In the genomic region with DNA sequence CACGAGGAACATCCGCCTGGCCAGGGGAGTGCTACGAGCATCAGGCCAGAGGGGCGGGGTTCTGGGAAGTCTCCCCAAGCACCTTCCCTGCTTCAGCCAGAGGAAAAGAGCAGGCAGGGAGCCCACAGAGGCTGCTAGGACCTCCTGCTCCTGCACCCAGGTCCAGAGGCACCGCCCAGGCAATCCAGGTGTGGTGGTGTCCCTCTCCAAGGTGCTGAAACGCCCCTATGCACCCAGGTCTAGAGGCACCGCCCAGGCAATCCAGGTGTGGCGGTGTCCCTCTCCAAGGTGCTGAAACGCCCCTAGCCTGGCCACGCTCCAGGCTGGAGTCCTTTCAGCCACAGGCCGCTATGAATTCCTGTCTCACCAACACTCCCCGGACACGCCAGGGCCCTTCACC, we compare ENCODE assay signal across 8 cellular contexts. TPM values are rescaled to one million over a fixed set of nuclear protein-coding genes. Genes with fewer than 3 reads are reported as not detected.
DNase-seq lines count a peak whose midpoint lies in the region; ATAC-seq and TF ChIP-seq lines count a peak whose summit lies in the region.

No MANE protein-coding gene starts in this region.

- DNase-seq in Caco-2 (peak; percentile 94 to 96), NCI-H510A (lab: John Stamatoyannopoulos, UW) (peak; percentile 49), lower lobe of right lung (peak; percentile 74), tibial nerve (ENCODE audit: low spot score in 2 of 2) (no peak), retina (no peak), D341Med (ENCODE audit: low spot score) (no peak)
- peak; percentile 79 for DNase-seq in activated effector memory CD4-positive, alpha-beta T cell treated with anti-CD3 and anti-CD28 coated beads, Interleukin-2, amount 50 U/mL, for 16 hours

- H3K4me1 Mint-ChIP-seq in Caco-2 (ENCODE audit: low read depth, unreplicated experiment): peaks cover 5% of the 10 kb centered on the region

- H3K9me3 Mint-ChIP-seq in Caco-2 (ENCODE audit: unreplicated experiment): no peaks in the 10 kb centered on the region

- no peaks in the 10 kb centered on the region for H3K36me3 Mint-ChIP-seq in Caco-2 (ENCODE audit: insufficient read depth, unreplicated experiment)

- TF ChIP-seq CTCF in Caco-2 (IDR thresholded peaks at IDR 0.05; ENCODE audit: insufficient read depth in 1 of 2, low read depth in 1 of 2, low read length in 1 of 2, severe bottlenecking in 1 of 2, unreplicated experiment in 1 of 2) (no peak), lower lobe of right lung (IDR thresholded peaks at IDR 0.05) (no peak), tibial nerve (IDR thresholded peaks at IDR 0.05) (no peak)

- H3K27ac ChIP-seq in lower lobe of right lung: no peak overlapping the region
- no peak overlapping the region for H3K27ac ChIP-seq in tibial nerve

- no peaks in the 10 kb centered on the region for H3K36me3 ChIP-seq in Caco-2 (ENCODE audit: control insufficient read depth, insufficient read depth, low read length)
- H3K36me3 ChIP-seq in lower lobe of right lung: no peaks in the 10 kb centered on the region
- no peaks in the 10 kb centered on the region for H3K36me3 ChIP-seq in tibial nerve

- H3K4me3 ChIP-seq in Caco-2 (ENCODE audit: low read depth, low read length): no peak overlapping the region
- no peak overlapping the region for H3K4me3 ChIP-seq in lower lobe of right lung
- H3K4me3 ChIP-seq in tibial nerve: no peak overlapping the region

- H3K27me3 ChIP-seq in Caco-2 (replicated peaks; ENCODE audit: control insufficient read depth, insufficient read depth, low read length) (no peaks in the 10 kb centered on the region), lower lobe of right lung (ENCODE audit: low read depth) (peaks cover 7% of the 10 kb centered on the region), tibial nerve (peaks cover 0 to 11% of the 10 kb centered on the region in 2 donors)

- H3K9me3 ChIP-seq in Caco-2 (no peaks in the 10 kb centered on the region), lower lobe of right lung (no peaks in the 10 kb centered on the region), tibial nerve (no peaks in the 10 kb centered on the region)

- peaks cover 7% of the 10 kb centered on the region for H3K27me3 Mint-ChIP-seq in Caco-2 (ENCODE audit: insufficient read depth, unreplicated experiment)

- CTCF ChIA-PET in Caco-2 (lab: Charles Lee): no interaction called here

- intact Hi-C loops in Caco-2 (cut with micrococcal nuclease; ENCODE audit: unreplicated experiment) (no loop called here), lower lobe of right lung (cut with DNase I) (no loop called here)

- 39 to 50% methylated on average over 11 to 13 of the region's 13 CpGs for WGBS in tibial nerve, 2 donors

- TF ChIP-seq EP300 in tibial nerve (IDR thresholded peaks at IDR 0.05): no peak

- H3K27ac Mint-ChIP-seq in Caco-2 (ENCODE audit: unreplicated experiment): no peak overlapping the region

- POLR2A ChIA-PET in Caco-2 (lab: Charles Lee): no interaction called here

- no TSS peak for BruUV-seq in Caco-2 (replicated peaks; lab: Mats Ljungman, UMichigan)

- no peak overlapping the region for H3K4me3 Mint-ChIP-seq in Caco-2 (ENCODE audit: unreplicated experiment)

- ATAC-seq in lower lobe of right lung (peak; percentile 78 to 83), GM19351 (IDR thresholded peaks at IDR 0.05; ENCODE audit: unreplicated experiment) (no peak)

- 0 out of 2 replicates have a peak, but pooled peaks cover 4% of the 10 kb centered on the region for H3K4me1 ChIP-seq in Caco-2
- peaks cover 35% of the 10 kb centered on the region for H3K4me1 ChIP-seq in lower lobe of right lung
- H3K4me1 ChIP-seq in tibial nerve: peaks cover 0 to 27% (median 7%) of the 10 kb centered on the region in 4 donors

- no peak for TF ChIP-seq POLR2A in tibial nerve (IDR thresholded peaks at IDR 0.05)

RNA-seq across cellular contexts. Expression of gene UBAC1, which starts 10.7 kb away (rescaled TPM):
- total RNA-seq in Caco-2 (2022) (50.7 and 55.4 TPM in 2 replicates), lower lobe of right lung (40.3 TPM), tibial nerve (10 to 100 TPM; 48.6 to 61.4 (median 55.9) TPM)

Comparison
In these comparisons a context has a peak if more than half of its experiments do, and no peak if none do; other contexts are left out.
1. DNase-seq: peak in Caco-2 (2 of 2), NCI-H510A (single experiment), activated effector memory CD4-positive, alpha-beta T cell treated with anti-CD3 and anti-CD28 coated beads, Interleukin-2, amount 50 U/mL, for 16 hours (single experiment) and lower lobe of right lung (single experiment); none in tibial nerve (0 of 2), retina (single experiment) and D341Med (single experiment).